ENCODE assay signal across 19 cellular contexts in genomic region chr15:75174102-75174501, GRCh38.
"Had no signal": no experiment of that assay in that cellular context is flagged by ENCODE, and none has a peak within 500 bp of the region (broad histone marks: within the 10 kb centered on the region; RNA-seq: fewer than 3 reads in every experiment).

No MANE protein-coding gene starts in this region.

- ATAC-seq: foreskin keratinocyte; stimulated activated effector memory CD8-positive, alpha-beta T cell treated with anti-CD3 and anti-CD28 coated beads, Interleukin-12 subunit alpha, Interleukin-12 subunit beta, amount 100 ng/mL, for 72 hours; stimulated activated naive CD8-positive, alpha-beta T cell treated with anti-CD3 and anti-CD28 coated beads, Interleukin-15, Interleukin-2, amounts not matched to agents 100 U/mL and 50 U/mL, for 24 hours had no signal

- H3K36me3 ChIP-seq: left ventricle myocardium inferior, right atrium auricular region, tibial artery, upper lobe of left lung, uterus had no signal

- H3K4me3 ChIP-seq: coronary artery, left ventricle myocardium inferior, right atrium auricular region, smooth muscle cell, tibial artery, upper lobe of left lung, uterus had no signal

- H3K9me3 ChIP-seq: right atrium auricular region, tibial artery, upper lobe of left lung, uterus had no signal

- H3K27me3 ChIP-seq: right atrium auricular region, tibial artery, upper lobe of left lung, uterus had no signal

- H3K4me2 ChIP-seq: smooth muscle cell had no signal

- H3K27ac ChIP-seq: coronary artery, left ventricle myocardium inferior, right atrium auricular region, uterus had no signal

- DNase-seq: effector CD4-positive, alpha-beta T cell; endodermal cell; erythroblast; foreskin keratinocyte; kidney; left cardiac atrium; left ventricle myocardium inferior; midbrain; nephron progenitor cell; stimulated activated CD4-positive, alpha-beta T cell treated with anti-CD3 and anti-CD28 coated beads, Interleukin-4, amount 100 ng/mL, for 1 hour; stimulated activated CD8-positive, alpha-beta memory T cell treated with anti-CD3 and anti-CD28 coated beads, Interleukin-4, amount 100 ng/mL, for 48 hours; stimulated activated naive CD8-positive, alpha-beta T cell treated with anti-CD3 and anti-CD28 coated beads, Interleukin-15, Interleukin-2, amounts not matched to agents 100 U/mL and 50 U/mL, for 24 hours; tibial artery; upper lobe of left lung; uterus had no signal
